ENCODE assay signal across 22 cellular contexts in genomic region chr3:129601713-129602112, GRCh38. TPM values are rescaled to one million over a fixed set of nuclear protein-coding genes. Genes with fewer than 3 reads are reported as not detected.
DNase-seq lines count a peak whose midpoint lies in the region; ATAC-seq, FAIRE-seq and TF ChIP-seq lines count a peak whose summit lies in the region.
"Had no signal": no experiment of that assay in that cellular context is flagged by ENCODE, and none has a peak within 500 bp of the region (broad histone marks: within the 10 kb centered on the region; RNA-seq: fewer than 3 reads in every experiment).

No MANE protein-coding gene starts in this region.

- DNase-seq in Peyer's patch = no peak
- DNase-seq in effector memory CD8-positive, alpha-beta T cell = no peak
- DNase-seq in osteocyte (ENCODE audit: extremely low spot score, unreplicated experiment) = no peak
- no peak for DNase-seq in type B pancreatic cell (ENCODE audit: extremely low spot score, unreplicated experiment)
- no peak for DNase-seq in GM12891 (ENCODE audit: insufficient read length, low spot score)
- DNase-seq in NCI-H69 (lab: John Stamatoyannopoulos, UW) = no peak
- DNase-seq: activated CD4-positive, alpha-beta T cell treated with anti-CD3 and anti-CD28 coated beads for 36 hours; activated CD8-positive, alpha-beta memory T cell treated with anti-CD3 and anti-CD28 coated beads, Interleukin-2, amount 50 U/mL, for 48 hours; activated naive CD4-positive, alpha-beta T cell treated with Interleukin-2 at 50 U/mL for 16 hours; brain microvascular endothelial cell; C1 segment of cervical spinal cord; DMS79 treated with DMSO at 0.1 percent for 48 hours; effector CD8-positive, alpha-beta T cell; foreskin keratinocyte; Karpas-422; NK-92 treated with Interleukin-12 subunit alpha and Interleukin-12 subunit beta, amount 100 ng/mL, for 24 hours; small intestine; T1000 had no signal

- H3K4me3 Mint-ChIP-seq in effector memory CD8-positive, alpha-beta T cell = peak overlapping the region in 1 of 2 donors; percentile 91
- peak overlapping the region; percentile 16 for H3K4me3 Mint-ChIP-seq in osteocyte (ENCODE audit: unreplicated experiment)
- no peak overlapping the region for H3K4me3 Mint-ChIP-seq in type B pancreatic cell
- H3K4me3 Mint-ChIP-seq: activated CD4-positive, alpha-beta T cell treated with anti-CD3 and anti-CD28 coated beads for 36 hours; stimulated activated memory B cell treated with anti-CD40 and anti-IgM and Interleukin-4, amounts not matched to agents 10 μg/mL and 1 μg/mL and 100 μg/mL, for 72 hours had no signal

- no peak for TF ChIP-seq CTCF in Peyer's patch (IDR thresholded peaks at IDR 0.05)
- TF ChIP-seq CTCF in osteocyte (IDR thresholded peaks at IDR 0.05) = no peak
- no peak for TF ChIP-seq CTCF in type B pancreatic cell (conservative IDR thresholded peaks at IDR 0.05)

- peaks cover 0 to 74% (median 11%) of the 10 kb centered on the region in 4 donors for H3K4me1 ChIP-seq in Peyer's patch
- H3K4me1 ChIP-seq: foreskin keratinocyte had no signal

- no peak for ATAC-seq in effector memory CD8-positive, alpha-beta T cell (replicated peaks)
- ATAC-seq in HG03025 (IDR thresholded peaks at IDR 0.05; ENCODE audit: low FRiP score, unreplicated experiment) = no peak
- ATAC-seq: activated CD4-positive, alpha-beta T cell treated with anti-CD3 and anti-CD28 coated beads for 36 hours; foreskin keratinocyte; stimulated activated memory B cell treated with anti-CD40 and anti-IgM and Interleukin-4, amounts not matched to agents 10 μg/mL and 1 μg/mL and 100 μg/mL, for 72 hours had no signal

- peaks cover 5% of the 10 kb centered on the region for H3K36me3 Mint-ChIP-seq in effector memory CD8-positive, alpha-beta T cell (ENCODE audit: insufficient read depth)
- H3K36me3 Mint-ChIP-seq in osteocyte (ENCODE audit: unreplicated experiment) = no peaks in the 10 kb centered on the region
- H3K36me3 Mint-ChIP-seq in type B pancreatic cell = no peaks in the 10 kb centered on the region
- H3K36me3 Mint-ChIP-seq: stimulated activated memory B cell treated with anti-CD40 and anti-IgM and Interleukin-4, amounts not matched to agents 10 μg/mL and 1 μg/mL and 100 μg/mL, for 72 hours had no signal

- H3K4me3 ChIP-seq in Peyer's patch = no peak overlapping the region

- no peak for FAIRE-seq in GM12891 (lab: Jason Lieb, UNC)
- FAIRE-seq: small intestine had no signal

- H3K4me1 Mint-ChIP-seq in effector memory CD8-positive, alpha-beta T cell (ENCODE audit: low read depth in 2 of 2) = peaks cover 57 to 67% of the 10 kb centered on the region in 2 donors
- peaks cover 80% of the 10 kb centered on the region for H3K4me1 Mint-ChIP-seq in osteocyte (ENCODE audit: unreplicated experiment)
- H3K4me1 Mint-ChIP-seq in type B pancreatic cell (ENCODE audit: unreplicated experiment) = peaks cover 44% of the 10 kb centered on the region

- no peaks in the 10 kb centered on the region for H3K27me3 Mint-ChIP-seq in effector memory CD8-positive, alpha-beta T cell
- no peaks in the 10 kb centered on the region for H3K27me3 Mint-ChIP-seq in osteocyte (ENCODE audit: unreplicated experiment)
- peaks cover 12% of the 10 kb centered on the region for H3K27me3 Mint-ChIP-seq in type B pancreatic cell

- H3K36me3 ChIP-seq in Peyer's patch = no peaks in the 10 kb centered on the region
- H3K36me3 ChIP-seq: brain microvascular endothelial cell, neutrophil had no signal

- TF ChIP-seq POLR2A in Peyer's patch (IDR thresholded peaks at IDR 0.05) (no peak), GM12891 (IDR thresholded peaks at IDR 0.05; ENCODE audit: low read depth, low read length) (no peak)

- H3K27ac ChIP-seq in Peyer's patch = peak overlapping the region in 3 of 4 donors; percentile 13 to 86 (median 78)
- H3K27ac ChIP-seq: foreskin keratinocyte, neutrophil had no signal

- H3K27me3 ChIP-seq in Peyer's patch = peaks cover 0 to 6% of the 10 kb centered on the region in 2 donors
- H3K27me3 ChIP-seq: brain microvascular endothelial cell had no signal

- no peaks in the 10 kb centered on the region for H3K9me3 Mint-ChIP-seq in effector memory CD8-positive, alpha-beta T cell
- H3K9me3 Mint-ChIP-seq in osteocyte (ENCODE audit: unreplicated experiment) (no peaks in the 10 kb centered on the region), type B pancreatic cell (no peaks in the 10 kb centered on the region)
- H3K9me3 Mint-ChIP-seq: stimulated activated memory B cell treated with anti-CD40 and anti-IgM and Interleukin-4, amounts not matched to agents 10 μg/mL and 1 μg/mL and 100 μg/mL, for 72 hours had no signal

- no peaks in the 10 kb centered on the region for H3K9me3 ChIP-seq in Peyer's patch
- H3K9me3 ChIP-seq: neutrophil had no signal

- H3K27ac Mint-ChIP-seq in effector memory CD8-positive, alpha-beta T cell = peak overlapping the region; percentile 9 to 44
- H3K27ac Mint-ChIP-seq in osteocyte (ENCODE audit: unreplicated experiment) (peak overlapping the region; percentile 99), type B pancreatic cell (peak overlapping the region; percentile 56)
- H3K27ac Mint-ChIP-seq: activated CD4-positive, alpha-beta T cell treated with anti-CD3 and anti-CD28 coated beads for 36 hours; stimulated activated memory B cell treated with anti-CD40 and anti-IgM and Interleukin-4, amounts not matched to agents 10 μg/mL and 1 μg/mL and 100 μg/mL, for 72 hours had no signal

TF ChIP-seq in GM12891, 5 proteins besides CTCF, POLR2A, EP300 and RAD21:
- TF ChIP-seq SPI1 (IDR thresholded peaks at IDR 0.05; ENCODE audit: low read depth, low read length) (no peak), POU2F2 (IDR thresholded peaks at IDR 0.05; ENCODE audit: low read depth, low read length) (no peak), TAF1 (IDR thresholded peaks at IDR 0.05; ENCODE audit: low read depth, low read length) (no peak), PAX5 (IDR thresholded peaks at IDR 0.05; ENCODE audit: insufficient read depth, low read length, severe bottlenecking) (no peak), POLR2AphosphoS5 (IDR thresholded peaks at IDR 0.05; ENCODE audit: low read depth, low read length) (no peak)
TF ChIP-seq in GM12891: peak in this region for 0.

RNA-seq across cellular contexts. Expression of gene PLXND1, which starts 4.8 kb away (rescaled TPM):
- total RNA-seq in Peyer's patch (100 to 1,000 TPM in 1 of 4 donors, 10 to 100 TPM in 3; 13.1 to 305 (median 48.2) TPM), osteocyte (316 and 358 TPM in 2 replicates), type B pancreatic cell (ENCODE audit: low replicate concordance) (56.9 and 71.0 TPM in 2 replicates)
- 0.63 TPM for polyA plus RNA-seq in GM12891 (2012; ENCODE audit: low read depth, missing spikeins)

RNA-seq across cellular contexts. Expression of gene H1-8, which starts 58.7 kb away (rescaled TPM):
- not detected for total RNA-seq in Peyer's patch
- not detected in 2 replicates for total RNA-seq in osteocyte
- not detected in 2 replicates for total RNA-seq in type B pancreatic cell (ENCODE audit: low replicate concordance)
- polyA plus RNA-seq in GM12891 (2012; ENCODE audit: low read depth, missing spikeins) = not detected
- total RNA-seq: activated CD4-positive, alpha-beta T cell treated with anti-CD3 and anti-CD28 coated beads for 36 hours; foreskin keratinocyte; SK-MEL-5 had no signal
- polyA plus RNA-seq: foreskin keratinocyte, small intestine had no signal

Comparison
In these comparisons a context has a peak if more than half of its experiments do, and no peak if none do; other contexts are left out.
1. H3K27ac Mint-ChIP-seq: peak in every context shown above with its lines; median percentile 99 in osteocyte; 56 in type B pancreatic cell; 26 in effector memory CD8-positive, alpha-beta T cell.